Comparison of ENCODE assay signal across 8 cellular contexts in genomic region chr2:102418421-102418961, GRCh38. TPM values are rescaled to one million over a fixed set of nuclear protein-coding genes. Genes with fewer than 3 reads are reported as not detected.
DNase-seq lines count a peak whose midpoint lies in the region; ATAC-seq and TF ChIP-seq lines count a peak whose summit lies in the region.

No MANE protein-coding gene starts in this region.

- peak overlapping the region in 7 of 9 donors; percentile 64 to 95 (median 78) for H3K27ac Mint-ChIP-seq in naive thymus-derived CD4-positive, alpha-beta T cell

- H3K36me3 ChIP-seq in OCI-LY3 (replicated peaks; ENCODE audit: low read depth, low read length) (peaks cover 2% of the 10 kb centered on the region), hepatocyte (replicated peaks; ENCODE audit: insufficient read depth, low read depth) (no peaks in the 10 kb centered on the region)
- H3K36me3 ChIP-seq in naive thymus-derived CD4-positive, alpha-beta T cell (ENCODE audit: control insufficient read depth in 2 of 3, insufficient read depth in 3 of 3, low read length in 3 of 3), result no peaks in the 10 kb centered on the region

- peaks cover 27 to 67% (median 48%) of the 10 kb centered on the region in 7 donors for H3K4me1 Mint-ChIP-seq in naive thymus-derived CD4-positive, alpha-beta T cell

- intact Hi-C loops in naive thymus-derived CD4-positive, alpha-beta T cell (cut with micrococcal nuclease), result loop anchor here (1.0 to 2.0 kb wide), 7 partner anchors 24 to 160 kb away; no protein-coding TSS in a partner anchor

- DNase-seq in naive thymus-derived CD4-positive, alpha-beta T cell, result peak in 6 of 9 donors; percentile 24 to 59 (median 49)
- DNase-seq in pons (ENCODE audit: low spot score) (no peak), SW480 (ENCODE audit: low spot score) (no peak), G401 (ENCODE audit: low spot score) (no peak), hepatocyte (ENCODE audit: low spot score) (no peak)

- no peak overlapping the region for H2AFZ ChIP-seq in OCI-LY3 (ENCODE audit: low read depth, low read length)
- H2AFZ ChIP-seq in hepatocyte, result no peak overlapping the region

- no peak overlapping the region for H3K9ac ChIP-seq in OCI-LY3 (ENCODE audit: low read length)

- H3K4me3 Mint-ChIP-seq in naive thymus-derived CD4-positive, alpha-beta T cell, result peak overlapping the region; percentile 38 to 87 (median 74)

- H3K27me3 ChIP-seq in OCI-LY3 (ENCODE audit: low read depth, low read length), result no peaks in the 10 kb centered on the region
- no peaks in the 10 kb centered on the region for H3K27me3 ChIP-seq in naive thymus-derived CD4-positive, alpha-beta T cell (ENCODE audit: control insufficient read depth in 2 of 2, insufficient read depth in 2 of 2, low read length in 2 of 2)
- H3K27me3 ChIP-seq in hepatocyte, result peaks cover 13% of the 10 kb centered on the region

- peaks cover 0 to 15% (median 0%) of the 10 kb centered on the region in 11 donors for H3K9me3 Mint-ChIP-seq in naive thymus-derived CD4-positive, alpha-beta T cell

- POLR2A ChIA-PET in naive thymus-derived CD4-positive, alpha-beta T cell (lab: Charles Lee), result no interaction called here

- H3K27ac ChIP-seq in OCI-LY3 (ENCODE audit: low read length) (peak overlapping the region; percentile 21; the same call in 1 of the 2 replicates), hepatocyte (no peak overlapping the region)
- H3K27ac ChIP-seq in naive thymus-derived CD4-positive, alpha-beta T cell (ENCODE audit: low read depth, low read length), result no peak overlapping the region

- WGBS in hepatocyte (ENCODE audit: low lambda C conversion rate, missing lambda C conversion rate), result 58% methylated on average over 2 of the region's 2 CpGs

- no peaks in the 10 kb centered on the region for H3K9me2 ChIP-seq in hepatocyte (replicated peaks; ENCODE audit: insufficient read depth)

- H3K36me3 Mint-ChIP-seq in naive thymus-derived CD4-positive, alpha-beta T cell, result peaks cover 0 to 55% (median 0%) of the 10 kb centered on the region in 5 donors

- peaks cover under 1% of the 10 kb centered on the region for H3K9me3 ChIP-seq in OCI-LY3 (ENCODE audit: insufficient read depth, low read length)
- H3K9me3 ChIP-seq in naive thymus-derived CD4-positive, alpha-beta T cell (ENCODE audit: control insufficient read depth in 2 of 3, low read length in 3 of 3), result no peaks in the 10 kb centered on the region
- H3K9me3 ChIP-seq in hepatocyte (ENCODE audit: low read depth), result no peaks in the 10 kb centered on the region

- TF ChIP-seq CTCF in OCI-LY3 (IDR thresholded peaks at IDR 0.05; ENCODE audit: low read depth, low read length), result no peak
- no peak for TF ChIP-seq CTCF in hepatocyte (IDR thresholded peaks at IDR 0.05; ENCODE audit: poor library complexity)

- H3K4me3 ChIP-seq in OCI-LY3 (ENCODE audit: low read length) (no peak overlapping the region), hepatocyte (no peak overlapping the region)
- peak overlapping the region; percentile 18 for H3K4me3 ChIP-seq in naive thymus-derived CD4-positive, alpha-beta T cell (ENCODE audit: low read length)

- in situ Hi-C loops in G401 (cut with HindIII; ENCODE audit: low sequenced_read_pairs), result no loop called here

- no peaks in the 10 kb centered on the region for H3K27me3 Mint-ChIP-seq in naive thymus-derived CD4-positive, alpha-beta T cell

- H3K4me1 ChIP-seq in OCI-LY3 (ENCODE audit: low read length), result peaks cover 37% of the 10 kb centered on the region
- peaks cover 29 to 49% of the 10 kb centered on the region in 2 donors for H3K4me1 ChIP-seq in naive thymus-derived CD4-positive, alpha-beta T cell (ENCODE audit: control insufficient read depth in 2 of 2, insufficient read depth in 2 of 2, low read length in 2 of 2)
- no peaks in the 10 kb centered on the region for H3K4me1 ChIP-seq in hepatocyte (ENCODE audit: insufficient read depth)

- CTCF ChIA-PET in naive thymus-derived CD4-positive, alpha-beta T cell (lab: Charles Lee), result interaction anchor here (0.7 kb wide), 1 partner anchor 186 kb away, joined by 3 read pairs; no protein-coding TSS in a partner anchor

- peak overlapping the region; percentile 46 for H3K4me2 ChIP-seq in OCI-LY3 (ENCODE audit: low read length)
- no peak overlapping the region for H3K4me2 ChIP-seq in hepatocyte

- ATAC-seq in GM18909 (IDR thresholded peaks at IDR 0.05; ENCODE audit: poor library complexity, unreplicated experiment), result peak; percentile 89
- peak; percentile 85 for ATAC-seq in HG02885 (IDR thresholded peaks at IDR 0.05; ENCODE audit: poor library complexity, unreplicated experiment)
- ATAC-seq in naive thymus-derived CD4-positive, alpha-beta T cell, result peak; percentile 85

- H3K79me2 ChIP-seq in OCI-LY3 (ENCODE audit: low read length), result no peaks in the 10 kb centered on the region
- no peaks in the 10 kb centered on the region for H3K79me2 ChIP-seq in hepatocyte

- H4K20me1 ChIP-seq in OCI-LY3 (ENCODE audit: insufficient read depth, low read length) (no peaks in the 10 kb centered on the region), hepatocyte (ENCODE audit: insufficient read depth, poor library complexity, severe bottlenecking) (no peaks in the 10 kb centered on the region)

RNA-seq across cellular contexts. Expression of gene IL18RAP, which starts 4.5 kb away (rescaled TPM):
- total RNA-seq in naive thymus-derived CD4-positive, alpha-beta T cell, result 10 to 100 TPM in 2 of 5 experiments, 1 to 10 TPM in 1, under 1 TPM in 1, not detected in 1; 0.30 to 17.1 (median 7.5) TPM
- polyA plus RNA-seq in naive thymus-derived CD4-positive, alpha-beta T cell, result not detected
- not detected in 2 replicates for total RNA-seq in G401 (2014; rRNA removed; shearing (Covaris generic))
- 0.40 and 0.80 TPM in 2 replicates for total RNA-seq in hepatocyte
- not detected in 2 replicates for polyA plus RNA-seq in hepatocyte

RNA-seq across cellular contexts. Expression of gene SLC9A4, which starts 54.5 kb away (rescaled TPM):
- under 1 TPM; 0.05 to 0.15 (median 0.08) TPM for total RNA-seq in naive thymus-derived CD4-positive, alpha-beta T cell
- polyA plus RNA-seq in naive thymus-derived CD4-positive, alpha-beta T cell, result not detected
- total RNA-seq in G401 (2014; rRNA removed; shearing (Covaris generic)), result not detected in 2 replicates
- total RNA-seq in hepatocyte, result 0.80 and 1.8 TPM in 2 replicates
- polyA plus RNA-seq in hepatocyte, result 1.0 and 1.6 TPM in 2 replicates

Comparison
In these comparisons a context has a peak if more than half of its experiments do, and no peak if none do; other contexts are left out.
1. DNase-seq: peak in naive thymus-derived CD4-positive, alpha-beta T cell (6 of 9); none in pons (single experiment), SW480 (single experiment), G401 (single experiment) and hepatocyte (single experiment).
2. Peak in every context shown above with its lines, with median percentiles within 50 percentile points of each other: ATAC-seq.